13 cellular contexts compared by ENCODE assay signal in genomic region chr2:161088658-161089350, GRCh38.
DNase-seq lines count a peak whose midpoint lies in the region; ATAC-seq and TF ChIP-seq lines count a peak whose summit lies in the region.
"Had no signal": no experiment of that assay in that cellular context is flagged by ENCODE, and none has a peak within 500 bp of the region (broad histone marks: within the 10 kb centered on the region; RNA-seq: fewer than 3 reads in every experiment).

No MANE protein-coding gene starts in this region.

- no peaks in the 10 kb centered on the region for H3K36me3 ChIP-seq in gastrocnemius medialis
- H3K36me3 ChIP-seq: HAP-1, vagina had no signal

- no peak overlapping the region for H3K4me3 ChIP-seq in gastrocnemius medialis
- H3K4me3 ChIP-seq: body of pancreas, HAP-1, vagina had no signal

- DNase-seq in RPMI8226, result peak; percentile 38
- no peak for DNase-seq in activated effector memory CD4-positive, alpha-beta T cell treated with Interleukin-2 at 50 U/mL for 16 hours
- DNase-seq in gastrocnemius medialis, result no peak
- no peak for DNase-seq in stimulated activated CD4-positive, alpha-beta T cell treated with anti-CD3 and anti-CD28 coated beads, Interleukin-2, amount 100 ng/mL, for 48 hours
- DNase-seq in activated CD4-positive, alpha-beta T cell treated with anti-CD3 and anti-CD28 coated beads, Interleukin-2, amount 50 U/mL, for 48 hours, result no peak
- DNase-seq: body of pancreas; NCI-H1417; stimulated activated CD4-positive, alpha-beta T cell treated with anti-CD3 and anti-CD28 coated beads, Interleukin-4, amount 100 ng/mL, for 24 hours had no signal

- H3K4me1 ChIP-seq in gastrocnemius medialis, result no peaks in the 10 kb centered on the region
- H3K4me1 ChIP-seq: body of pancreas, vagina had no signal

- in situ Hi-C loops in gastrocnemius medialis (cut with MboI; ENCODE audit: low sequenced_read_pairs in 4 of 4), result no loop called here

- no peak for TF ChIP-seq POLR2A in gastrocnemius medialis (IDR thresholded peaks at IDR 0.05)

- TF ChIP-seq CTCF in gastrocnemius medialis (IDR thresholded peaks at IDR 0.05 in 4 of 5, conservative IDR thresholded peaks at IDR 0.05 in 1 of 5), result no peak

- peak; percentile 81 for ATAC-seq in GM18517 (IDR thresholded peaks at IDR 0.05; ENCODE audit: unreplicated experiment)
- peak; percentile 80 for ATAC-seq in GM21381 (IDR thresholded peaks at IDR 0.05; ENCODE audit: unreplicated experiment)
- peak; percentile 89 for ATAC-seq in HG03064 (IDR thresholded peaks at IDR 0.05; ENCODE audit: low read depth, unreplicated experiment)
- no peak for ATAC-seq in gastrocnemius medialis
- ATAC-seq: body of pancreas had no signal

- no peaks in the 10 kb centered on the region for H3K27me3 ChIP-seq in gastrocnemius medialis
- H3K27me3 ChIP-seq: body of pancreas, vagina had no signal

- no peaks in the 10 kb centered on the region for H3K9me3 ChIP-seq in gastrocnemius medialis
- H3K9me3 ChIP-seq: body of pancreas, HAP-1, vagina had no signal

- intact Hi-C loops in gastrocnemius medialis (cut with DNase I; ENCODE audit: low total_unique reads), result no loop called here

- H3K27ac ChIP-seq in gastrocnemius medialis, result no peak overlapping the region
- H3K27ac ChIP-seq: body of pancreas, vagina had no signal

Comparison
In these comparisons a context has a peak if more than half of its experiments do, and no peak if none do; other contexts are left out.
1. ATAC-seq: peak in GM18517 (single experiment), GM21381 (single experiment) and HG03064 (single experiment); none in gastrocnemius medialis (0 of 2).